Comparison of ENCODE assay signal across 1 cellular context in the genomic region with DNA sequence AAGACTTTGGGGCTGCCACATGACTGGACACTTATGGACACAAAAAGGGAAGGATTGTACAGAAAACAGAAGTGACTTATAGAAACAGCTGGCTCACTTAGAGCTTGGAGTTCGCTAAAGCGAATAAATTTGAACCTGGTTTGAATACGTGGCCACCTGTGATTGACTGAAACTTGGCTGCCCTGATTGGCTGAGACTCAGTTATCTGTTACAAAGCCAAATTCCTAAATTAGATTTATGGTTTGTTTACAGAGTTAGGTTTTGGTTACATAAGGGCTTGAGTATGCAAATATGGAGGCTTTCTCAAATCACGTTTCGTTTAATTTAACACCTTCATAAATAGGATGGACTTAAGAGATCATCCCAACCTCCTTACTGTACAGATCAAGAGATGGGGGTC.
TF ChIP-seq lines count a peak whose summit lies in the region.

No MANE protein-coding gene starts in this region.

TF ChIP-seq in H1, 55 proteins besides CTCF, POLR2A, EP300 and RAD21:
- TF ChIP-seq KDM4A (IDR thresholded peaks at IDR 0.05; ENCODE audit: low read depth, low read length, severe bottlenecking) = no peak
- TF ChIP-seq EZH2 (IDR thresholded peaks at IDR 0.05; ENCODE audit: low read depth, low read length, severe bottlenecking) = no peak
- no peak for TF ChIP-seq MAFK (IDR thresholded peaks at IDR 0.05; ENCODE audit: low read depth, low read length)
- no peak for TF ChIP-seq SAP30 (IDR thresholded peaks at IDR 0.05; ENCODE audit: insufficient read depth, insufficient replicate concordance, low read length)
- no peak for TF ChIP-seq TAF7 (optimal IDR thresholded peaks at IDR 0.05; ENCODE audit: borderline replicate concordance, low read depth, low read length)
- no peak for TF ChIP-seq HDAC6 (IDR thresholded peaks at IDR 0.05; ENCODE audit: low read depth, low read length)
- no peak for TF ChIP-seq RXRA (IDR thresholded peaks at IDR 0.05; ENCODE audit: insufficient read depth, low read depth, low read length)
